8 cellular contexts compared by ENCODE assay signal in the genomic region with DNA sequence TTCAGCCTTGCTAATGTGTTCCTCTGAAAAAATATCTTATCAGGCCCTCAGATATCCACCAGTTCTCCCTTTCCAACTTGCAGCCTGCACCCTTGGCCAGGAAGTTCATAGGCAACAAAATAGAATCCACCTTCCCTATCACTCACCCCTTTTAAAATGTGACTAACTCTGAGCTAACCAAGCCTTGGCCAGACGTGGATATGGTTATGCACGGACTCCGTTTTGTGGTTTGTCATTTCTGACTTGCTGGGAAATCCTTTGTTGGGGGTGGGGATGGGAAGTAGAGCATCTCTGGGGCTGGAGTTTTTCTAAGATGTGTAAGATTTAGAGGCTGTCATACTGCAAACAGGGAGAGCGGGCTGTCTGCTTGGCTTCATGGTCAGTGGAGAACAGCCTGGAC.
DNase-seq lines count a peak whose midpoint lies in the region; ATAC-seq and TF ChIP-seq lines count a peak whose summit lies in the region.

No MANE protein-coding gene starts in this region.

- H3K36me3 Mint-ChIP-seq in activated T-cell treated with anti-CD3 and anti-CD28 coated beads, Interleukin-2, amount 50 U/mL, for 4 hours (ENCODE audit: insufficient read depth), result peaks cover 9% of the 10 kb centered on the region
- peaks cover 57% of the 10 kb centered on the region for H3K36me3 Mint-ChIP-seq in activated B cell treated with CpG ODN at 0.5 μM for 24 hours (ENCODE audit: low read depth)

- H3K4me3 Mint-ChIP-seq in activated T-cell treated with anti-CD3 and anti-CD28 coated beads, Interleukin-2, amount 50 U/mL, for 4 hours, result no peak overlapping the region
- no peak overlapping the region for H3K4me3 Mint-ChIP-seq in activated B cell treated with CpG ODN at 0.5 μM for 24 hours

- H3K4me1 Mint-ChIP-seq in activated T-cell treated with anti-CD3 and anti-CD28 coated beads, Interleukin-2, amount 50 U/mL, for 4 hours (ENCODE audit: low read depth), result peaks cover 72% of the 10 kb centered on the region
- peaks cover 89% of the 10 kb centered on the region for H3K4me1 Mint-ChIP-seq in activated B cell treated with CpG ODN at 0.5 μM for 24 hours

- H3K27ac ChIP-seq in right atrium auricular region (peak overlapping the region; percentile 86 to 87), thoracic aorta (peak overlapping the region in 1 of 2 donors; percentile 21)

- no peaks in the 10 kb centered on the region for H3K9me3 ChIP-seq in right atrium auricular region
- no peaks in the 10 kb centered on the region for H3K9me3 ChIP-seq in thoracic aorta

- CTCF ChIA-PET in activated B cell treated with CpG ODN at 0.5 μM for 24 hours (lab: Charles Lee), result no interaction called here

- TF ChIP-seq CTCF in activated B cell treated with CpG ODN at 0.5 μM for 24 hours (IDR thresholded peaks at IDR 0.05) (no peak), right atrium auricular region (IDR thresholded peaks at IDR 0.05) (no peak), thoracic aorta (IDR thresholded peaks at IDR 0.05) (no peak)

- no peaks in the 10 kb centered on the region for H3K27me3 Mint-ChIP-seq in activated T-cell treated with anti-CD3 and anti-CD28 coated beads, Interleukin-2, amount 50 U/mL, for 4 hours (ENCODE audit: low read depth)
- H3K27me3 Mint-ChIP-seq in activated B cell treated with CpG ODN at 0.5 μM for 24 hours, result no peaks in the 10 kb centered on the region

- ATAC-seq in activated T-cell treated with anti-CD3 and anti-CD28 coated beads, Interleukin-2, amount 50 U/mL, for 4 hours, result peak; percentile 70
- no peak for ATAC-seq in activated B cell treated with CpG ODN at 0.5 μM for 24 hours (ENCODE audit: low read depth)
- ATAC-seq in thoracic aorta (ENCODE audit: insufficient number of reproducible peaks, low FRiP score, low read depth), result peak; percentile 7
- no peak for ATAC-seq in GM19035 (IDR thresholded peaks at IDR 0.05; ENCODE audit: unreplicated experiment)

- H3K36me3 ChIP-seq in right atrium auricular region (no peaks in the 10 kb centered on the region), thoracic aorta (no peaks in the 10 kb centered on the region)

- POLR2A ChIA-PET in activated B cell treated with CpG ODN at 0.5 μM for 24 hours (lab: Charles Lee), result interaction anchor here (0.9 to 28.6 kb wide), 4 partner anchors 12 to 47 kb away, joined by 3 to 1703 read pairs (median 4); partner anchors contain the start of gene SMAD3

- peak overlapping the region; percentile 67 for H3K27ac Mint-ChIP-seq in activated B cell treated with CpG ODN at 0.5 μM for 24 hours

- intact Hi-C loops in activated B cell treated with CpG ODN at 0.5 μM for 24 hours (cut with micrococcal nuclease), result no loop called here

- H3K4me3 ChIP-seq in right atrium auricular region (no peak overlapping the region), thoracic aorta (no peak overlapping the region)

- H3K9me3 Mint-ChIP-seq in activated T-cell treated with anti-CD3 and anti-CD28 coated beads, Interleukin-2, amount 50 U/mL, for 4 hours, result no peaks in the 10 kb centered on the region
- H3K9me3 Mint-ChIP-seq in activated B cell treated with CpG ODN at 0.5 μM for 24 hours, result no peaks in the 10 kb centered on the region

- no peaks in the 10 kb centered on the region for H3K27me3 ChIP-seq in right atrium auricular region
- no peaks in the 10 kb centered on the region for H3K27me3 ChIP-seq in thoracic aorta (replicated peaks; ENCODE audit: insufficient read depth)

- H3K4me1 ChIP-seq in right atrium auricular region (peaks cover 0 to 75% of the 10 kb centered on the region in 2 donors), thoracic aorta (ENCODE audit: control insufficient read depth in 1 of 2, low read depth in 2 of 2) (peaks cover 42 to 82% of the 10 kb centered on the region in 2 donors)

- no peak for DNase-seq in activated T-cell treated with anti-CD3 and anti-CD28 coated beads, Interleukin-2, amount 50 U/mL, for 4 hours
- DNase-seq in activated T-cell treated with anti-CD3 and anti-CD28 coated beads, Interleukin-2, amount 50 U/mL, for 1 hour, result no peak
- DNase-seq in activated B cell treated with CpG ODN at 0.5 μM for 24 hours (no peak), right atrium auricular region (ENCODE audit: low spot score) (no peak), thoracic aorta (ENCODE audit: low spot score) (no peak), DMS 273 treated with DMSO at 0.1 percent for 48 hours (lab: John Stamatoyannopoulos, UW) (no peak), foreskin melanocyte (no peak)

Comparison
In these comparisons a context has a peak if more than half of its experiments do, and no peak if none do; other contexts are left out.
1. ATAC-seq: peak in activated T-cell treated with anti-CD3 and anti-CD28 coated beads, Interleukin-2, amount 50 U/mL, for 4 hours (2 of 2) and thoracic aorta (single experiment); none in activated B cell treated with CpG ODN at 0.5 μM for 24 hours (single experiment) and GM19035 (single experiment).